In genomic region chr5:6615416-6615815, GRCh38 we compare ENCODE assay signal across 15 cellular contexts.
"Had no signal": no experiment of that assay in that cellular context is flagged by ENCODE, and none has a peak within 500 bp of the region (broad histone marks: within the 10 kb centered on the region; RNA-seq: fewer than 3 reads in every experiment).

No MANE protein-coding gene starts in this region.

- FAIRE-seq: kidney, TTC549, urothelium cell line had no signal

- H3K27me3 Mint-ChIP-seq: brain; stimulated activated memory B cell treated with anti-CD40 and anti-IgM and Interleukin-4, amounts not matched to agents 10 μg/mL and 1 μg/mL and 100 μg/mL, for 72 hours had no signal

- H3K9me3 Mint-ChIP-seq: brain; stimulated activated memory B cell treated with anti-CD40 and anti-IgM and Interleukin-4, amounts not matched to agents 10 μg/mL and 1 μg/mL and 100 μg/mL, for 72 hours; WTC11 had no signal

- H3K4me3 Mint-ChIP-seq: stimulated activated memory B cell treated with anti-CD40 and anti-IgM and Interleukin-4, amounts not matched to agents 10 μg/mL and 1 μg/mL and 100 μg/mL, for 72 hours; WTC11 had no signal

- ATAC-seq: sciatic nerve; stimulated activated memory B cell treated with anti-CD40 and anti-IgM and Interleukin-4, amounts not matched to agents 10 μg/mL and 1 μg/mL and 100 μg/mL, for 72 hours; WTC11 had no signal

- H3K9me3 ChIP-seq: esophagus muscularis mucosa, tibial artery had no signal

- H3K4me1 Mint-ChIP-seq: WTC11 had no signal

- H3K27me3 ChIP-seq: esophagus muscularis mucosa, tibial artery had no signal

- H3K27ac Mint-ChIP-seq: stimulated activated memory B cell treated with anti-CD40 and anti-IgM and Interleukin-4, amounts not matched to agents 10 μg/mL and 1 μg/mL and 100 μg/mL, for 72 hours; WTC11 had no signal

- H3K27ac ChIP-seq: coronary artery, esophagus muscularis mucosa, tibial artery had no signal

- H3K4me3 ChIP-seq: coronary artery, esophagus muscularis mucosa, tibial artery had no signal

- DNase-seq: activated CD4-positive, alpha-beta T cell treated with anti-CD3 and anti-CD28 coated beads for 48 hours; activated CD8-positive, alpha-beta memory T cell treated with anti-CD3 and anti-CD28 coated beads for 24 hours; activated naive CD4-positive, alpha-beta T cell treated with anti-CD3 and anti-CD28 coated beads, Interleukin-2, amount 50 U/mL, for 16 hours; central memory CD4-positive, alpha-beta T cell; kidney; T-helper 2 cell; tibial artery had no signal

- H3K4me1 ChIP-seq: esophagus muscularis mucosa, tibial artery had no signal
